ENCODE assay signal across 1 cellular context in the genomic region with DNA sequence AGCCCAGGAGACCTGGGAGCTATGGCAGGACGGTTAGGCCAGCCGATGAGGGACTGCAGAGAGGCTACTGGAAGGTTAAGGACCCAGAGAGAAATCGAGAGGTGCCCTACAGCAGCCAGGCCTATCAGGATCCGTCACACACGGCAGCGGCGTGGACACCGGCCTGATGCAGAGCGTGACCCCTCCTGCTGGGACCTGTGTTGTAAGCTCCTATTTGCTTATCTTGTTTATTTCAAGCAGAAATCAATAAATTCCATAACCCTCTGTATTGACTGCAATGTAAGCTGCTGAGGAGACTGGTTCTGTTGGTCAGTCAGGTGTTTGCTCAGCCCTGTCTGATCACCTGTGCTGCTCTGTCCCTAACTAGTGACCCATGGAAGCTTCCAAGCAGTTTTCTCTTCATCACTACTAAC.
A peak's percentile ranks its signal among the peaks of the same experiment; 100 is the strongest.
TF ChIP-seq lines count a peak whose summit lies in the region.

No MANE protein-coding gene starts in this region.

TF ChIP-seq in HepG2, 621 proteins besides CTCF, POLR2A, EP300 and RAD21 (continued from another document and continues in another):
- no peak for TF ChIP-seq KDM4B (CRISPR knock-in tag; IDR thresholded peaks at IDR 0.05)
- TF ChIP-seq, protein P1, sequence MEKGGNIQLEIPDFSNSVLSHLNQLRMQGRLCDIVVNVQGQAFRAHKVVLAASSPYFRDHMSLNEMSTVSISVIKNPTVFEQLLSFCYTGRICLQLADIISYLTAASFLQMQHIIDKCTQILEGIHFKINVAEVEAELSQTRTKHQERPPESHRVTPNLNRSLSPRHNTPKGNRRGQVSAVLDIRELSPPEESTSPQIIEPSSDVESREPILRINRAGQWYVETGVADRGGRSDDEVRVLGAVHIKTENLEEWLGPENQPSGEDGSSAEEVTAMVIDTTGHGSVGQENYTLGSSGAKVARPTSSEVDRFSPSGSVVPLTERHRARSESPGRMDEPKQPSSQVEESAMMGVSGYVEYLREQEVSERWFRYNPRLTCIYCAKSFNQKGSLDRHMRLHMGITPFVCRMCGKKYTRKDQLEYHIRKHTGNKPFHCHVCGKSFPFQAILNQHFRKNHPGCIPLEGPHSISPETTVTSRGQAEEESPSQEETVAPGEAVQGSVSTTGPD (CRISPR knock-in tag; IDR thresholded peaks at IDR 0.05): no peak
- no peak for TF ChIP-seq YEATS2 (CRISPR knock-in tag; IDR thresholded peaks at IDR 0.05; ENCODE audit: borderline replicate concordance)
- TF ChIP-seq MAX (IDR thresholded peaks at IDR 0.05): peak; percentile 66
- no peak for TF ChIP-seq SNAI1 (CRISPR knock-in tag; IDR thresholded peaks at IDR 0.05; ENCODE audit: borderline replicate concordance)
- no peak for TF ChIP-seq ZNF160 (CRISPR knock-in tag; IDR thresholded peaks at IDR 0.05)
- TF ChIP-seq ZNF878 (CRISPR knock-in tag; IDR thresholded peaks at IDR 0.05): 0 out of 2 replicates have a peak, but pooled peaks have one; percentile 56
- TF ChIP-seq STAG1 (CRISPR knock-in tag; IDR thresholded peaks at IDR 0.05): no peak
- no peak for TF ChIP-seq HIVEP1 (CRISPR knock-in tag; IDR thresholded peaks at IDR 0.05)
- no peak for TF ChIP-seq ZNF432 (CRISPR knock-in tag; IDR thresholded peaks at IDR 0.05; ENCODE audit: borderline replicate concordance)
- TF ChIP-seq HOXA7 (CRISPR knock-in tag; IDR thresholded peaks at IDR 0.05): no peak
- TF ChIP-seq ZNF660 (CRISPR knock-in tag; IDR thresholded peaks at IDR 0.05; ENCODE audit: borderline replicate concordance, low read depth): no peak
- TF ChIP-seq ZNF280D (CRISPR knock-in tag; IDR thresholded peaks at IDR 0.05): peak; percentile 85
- TF ChIP-seq SRY (CRISPR knock-in tag; IDR thresholded peaks at IDR 0.05): no peak
- TF ChIP-seq, protein P2, sequence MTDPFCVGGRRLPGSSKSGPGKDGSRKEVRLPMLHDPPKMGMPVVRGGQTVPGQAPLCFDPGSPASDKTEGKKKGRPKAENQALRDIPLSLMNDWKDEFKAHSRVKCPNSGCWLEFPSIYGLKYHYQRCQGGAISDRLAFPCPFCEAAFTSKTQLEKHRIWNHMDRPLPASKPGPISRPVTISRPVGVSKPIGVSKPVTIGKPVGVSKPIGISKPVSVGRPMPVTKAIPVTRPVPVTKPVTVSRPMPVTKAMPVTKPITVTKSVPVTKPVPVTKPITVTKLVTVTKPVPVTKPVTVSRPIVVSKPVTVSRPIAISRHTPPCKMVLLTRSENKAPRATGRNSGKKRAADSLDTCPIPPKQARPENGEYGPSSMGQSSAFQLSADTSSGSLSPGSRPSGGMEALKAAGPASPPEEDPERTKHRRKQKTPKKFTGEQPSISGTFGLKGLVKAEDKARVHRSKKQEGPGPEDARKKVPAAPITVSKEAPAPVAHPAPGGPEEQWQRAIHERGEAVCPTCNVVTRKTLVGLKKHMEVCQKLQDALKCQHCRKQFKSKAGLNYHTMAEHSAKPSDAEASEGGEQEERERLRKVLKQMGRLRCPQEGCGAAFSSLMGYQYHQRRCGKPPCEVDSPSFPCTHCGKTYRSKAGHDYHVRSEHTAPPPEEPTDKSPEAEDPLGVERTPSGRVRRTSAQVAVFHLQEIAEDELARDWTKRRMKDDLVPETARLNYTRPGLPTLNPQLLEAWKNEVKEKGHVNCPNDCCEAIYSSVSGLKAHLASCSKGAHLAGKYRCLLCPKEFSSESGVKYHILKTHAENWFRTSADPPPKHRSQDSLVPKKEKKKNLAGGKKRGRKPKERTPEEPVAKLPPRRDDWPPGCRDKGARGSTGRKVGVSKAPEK (CRISPR knock-in tag; IDR thresholded peaks at IDR 0.05; ENCODE audit: borderline replicate concordance): no peak
- TF ChIP-seq, protein P3, sequence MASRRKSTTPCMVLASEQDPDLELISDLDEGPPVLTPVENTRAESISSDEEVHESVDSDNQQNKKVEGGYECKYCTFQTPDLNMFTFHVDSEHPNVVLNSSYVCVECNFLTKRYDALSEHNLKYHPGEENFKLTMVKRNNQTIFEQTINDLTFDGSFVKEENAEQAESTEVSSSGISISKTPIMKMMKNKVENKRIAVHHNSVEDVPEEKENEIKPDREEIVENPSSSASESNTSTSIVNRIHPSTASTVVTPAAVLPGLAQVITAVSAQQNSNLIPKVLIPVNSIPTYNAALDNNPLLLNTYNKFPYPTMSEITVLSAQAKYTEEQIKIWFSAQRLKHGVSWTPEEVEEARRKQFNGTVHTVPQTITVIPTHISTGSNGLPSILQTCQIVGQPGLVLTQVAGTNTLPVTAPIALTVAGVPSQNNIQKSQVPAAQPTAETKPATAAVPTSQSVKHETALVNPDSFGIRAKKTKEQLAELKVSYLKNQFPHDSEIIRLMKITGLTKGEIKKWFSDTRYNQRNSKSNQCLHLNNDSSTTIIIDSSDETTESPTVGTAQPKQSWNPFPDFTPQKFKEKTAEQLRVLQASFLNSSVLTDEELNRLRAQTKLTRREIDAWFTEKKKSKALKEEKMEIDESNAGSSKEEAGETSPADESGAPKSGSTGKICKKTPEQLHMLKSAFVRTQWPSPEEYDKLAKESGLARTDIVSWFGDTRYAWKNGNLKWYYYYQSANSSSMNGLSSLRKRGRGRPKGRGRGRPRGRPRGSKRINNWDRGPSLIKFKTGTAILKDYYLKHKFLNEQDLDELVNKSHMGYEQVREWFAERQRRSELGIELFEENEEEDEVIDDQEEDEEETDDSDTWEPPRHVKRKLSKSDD (CRISPR knock-in tag; IDR thresholded peaks at IDR 0.05; ENCODE audit: low read depth): peak; percentile 93
- no peak for TF ChIP-seq ZNF101 (CRISPR knock-in tag; IDR thresholded peaks at IDR 0.05; ENCODE audit: borderline replicate concordance, low read depth)
- no peak for TF ChIP-seq SMAD1 (CRISPR knock-in tag; IDR thresholded peaks at IDR 0.05; ENCODE audit: borderline replicate concordance, low read depth)
- no peak for TF ChIP-seq MED8 (CRISPR knock-in tag; IDR thresholded peaks at IDR 0.05; ENCODE audit: insufficient replicate concordance)
- TF ChIP-seq, protein P4, sequence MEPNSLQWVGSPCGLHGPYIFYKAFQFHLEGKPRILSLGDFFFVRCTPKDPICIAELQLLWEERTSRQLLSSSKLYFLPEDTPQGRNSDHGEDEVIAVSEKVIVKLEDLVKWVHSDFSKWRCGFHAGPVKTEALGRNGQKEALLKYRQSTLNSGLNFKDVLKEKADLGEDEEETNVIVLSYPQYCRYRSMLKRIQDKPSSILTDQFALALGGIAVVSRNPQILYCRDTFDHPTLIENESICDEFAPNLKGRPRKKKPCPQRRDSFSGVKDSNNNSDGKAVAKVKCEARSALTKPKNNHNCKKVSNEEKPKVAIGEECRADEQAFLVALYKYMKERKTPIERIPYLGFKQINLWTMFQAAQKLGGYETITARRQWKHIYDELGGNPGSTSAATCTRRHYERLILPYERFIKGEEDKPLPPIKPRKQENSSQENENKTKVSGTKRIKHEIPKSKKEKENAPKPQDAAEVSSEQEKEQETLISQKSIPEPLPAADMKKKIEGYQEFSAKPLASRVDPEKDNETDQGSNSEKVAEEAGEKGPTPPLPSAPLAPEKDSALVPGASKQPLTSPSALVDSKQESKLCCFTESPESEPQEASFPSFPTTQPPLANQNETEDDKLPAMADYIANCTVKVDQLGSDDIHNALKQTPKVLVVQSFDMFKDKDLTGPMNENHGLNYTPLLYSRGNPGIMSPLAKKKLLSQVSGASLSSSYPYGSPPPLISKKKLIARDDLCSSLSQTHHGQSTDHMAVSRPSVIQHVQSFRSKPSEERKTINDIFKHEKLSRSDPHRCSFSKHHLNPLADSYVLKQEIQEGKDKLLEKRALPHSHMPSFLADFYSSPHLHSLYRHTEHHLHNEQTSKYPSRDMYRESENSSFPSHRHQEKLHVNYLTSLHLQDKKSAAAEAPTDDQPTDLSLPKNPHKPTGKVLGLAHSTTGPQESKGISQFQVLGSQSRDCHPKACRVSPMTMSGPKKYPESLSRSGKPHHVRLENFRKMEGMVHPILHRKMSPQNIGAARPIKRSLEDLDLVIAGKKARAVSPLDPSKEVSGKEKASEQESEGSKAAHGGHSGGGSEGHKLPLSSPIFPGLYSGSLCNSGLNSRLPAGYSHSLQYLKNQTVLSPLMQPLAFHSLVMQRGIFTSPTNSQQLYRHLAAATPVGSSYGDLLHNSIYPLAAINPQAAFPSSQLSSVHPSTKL (CRISPR knock-in tag; IDR thresholded peaks at IDR 0.05): peak; percentile 91
- TF ChIP-seq RFXANK (CRISPR knock-in tag; IDR thresholded peaks at IDR 0.05): no peak
- no peak for TF ChIP-seq AKNA (CRISPR knock-in tag; IDR thresholded peaks at IDR 0.05; ENCODE audit: borderline replicate concordance)
- TF ChIP-seq DZIP1 (CRISPR knock-in tag; IDR thresholded peaks at IDR 0.05): no peak
- no peak for TF ChIP-seq REXO4 (CRISPR knock-in tag; IDR thresholded peaks at IDR 0.05; ENCODE audit: borderline replicate concordance)
- TF ChIP-seq ZNF18 (CRISPR knock-in tag; IDR thresholded peaks at IDR 0.05; ENCODE audit: insufficient replicate concordance): no peak
